In the genomic region with DNA sequence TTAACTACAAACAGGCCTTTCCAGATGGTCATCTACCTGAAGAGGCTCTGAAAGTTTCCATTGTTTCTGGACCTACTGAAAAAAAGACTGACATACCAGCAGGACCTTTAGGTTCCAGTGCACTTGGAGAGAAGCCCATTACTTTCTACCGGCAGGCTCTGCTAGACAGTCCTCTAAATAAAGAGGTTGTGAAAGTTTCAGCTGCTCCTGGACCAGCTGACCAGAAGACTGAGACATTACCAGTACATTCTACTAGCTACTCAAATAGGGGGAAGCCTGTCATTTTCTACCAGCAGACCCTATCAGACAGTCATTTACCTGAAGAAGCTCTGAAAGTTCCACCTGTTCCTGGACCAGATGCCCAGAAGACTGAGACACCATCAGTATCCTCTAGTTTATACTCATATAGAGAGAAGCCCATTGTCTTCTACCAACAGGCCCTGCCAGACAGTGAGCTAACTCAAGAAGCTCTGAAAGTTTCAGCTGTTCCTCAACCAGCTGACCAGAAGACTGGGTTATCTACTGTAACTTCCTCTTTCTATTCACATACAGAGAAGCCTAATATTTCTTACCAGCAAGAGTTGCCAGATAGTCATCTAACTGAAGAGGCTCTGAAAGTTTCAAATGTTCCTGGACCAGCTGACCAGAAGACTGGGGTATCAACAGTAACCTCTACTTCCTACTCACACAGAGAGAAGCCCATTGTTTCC, we compare ENCODE assay signal across 11 cellular contexts.
DNase-seq lines count a peak whose midpoint lies in the region; ATAC-seq and TF ChIP-seq lines count a peak whose summit lies in the region.
"Had no signal": no experiment of that assay in that cellular context is flagged by ENCODE, and none has a peak within 500 bp of the region (broad histone marks: within the 10 kb centered on the region; RNA-seq: fewer than 3 reads in every experiment).

No MANE protein-coding gene starts in this region.

- TF ChIP-seq CTCF in mucosa of descending colon (IDR thresholded peaks at IDR 0.05): no peak
- no peak for TF ChIP-seq CTCF in body of pancreas (IDR thresholded peaks at IDR 0.05)

- DNase-seq in mucosa of descending colon: no peak
- no peak for DNase-seq in LoVo (ENCODE audit: low spot score)
- no peak for DNase-seq in body of pancreas
- no peak for DNase-seq in NCI-H2029 treated with DMSO at 0.1 percent for 48 hours (lab: John Stamatoyannopoulos, UW)
- DNase-seq in HPDE6-E6E7 (ENCODE audit: extremely low spot score): no peak
- DNase-seq: activated CD4-positive, alpha-beta memory T cell treated with anti-CD3 and anti-CD28 coated beads, Interleukin-2, amount 10 ng/mL, durations not matched to agents 7 days and 5 days; brain microvascular endothelial cell; natural killer cell had no signal

- no peak overlapping the region for H3K27ac ChIP-seq in body of pancreas
- H3K27ac ChIP-seq: brain microvascular endothelial cell had no signal

- intact Hi-C loops in mucosa of descending colon (cut with DNase I, micrococcal nuclease): no loop called here
- intact Hi-C loops in body of pancreas (cut with DNase I): no loop called here

- ATAC-seq in GM19035 (IDR thresholded peaks at IDR 0.05; ENCODE audit: unreplicated experiment): peak; percentile 96
- ATAC-seq in HG02623 (IDR thresholded peaks at IDR 0.05; ENCODE audit: unreplicated experiment): peak; percentile 98
- peak; percentile 89 for ATAC-seq in HG03521 (IDR thresholded peaks at IDR 0.05; ENCODE audit: unreplicated experiment)
- peak; percentile 13 for ATAC-seq in mucosa of descending colon
- no peak for ATAC-seq in body of pancreas

- no peaks in the 10 kb centered on the region for H3K36me3 ChIP-seq in mucosa of descending colon (ENCODE audit: low read depth)
- peaks cover 0 to 6% of the 10 kb centered on the region in 2 donors for H3K36me3 ChIP-seq in body of pancreas (replicated peaks in 1 of 2; ENCODE audit: insufficient read depth in 1 of 2, low read depth in 2 of 2)

- no peak for TF ChIP-seq POLR2A in body of pancreas (IDR thresholded peaks at IDR 0.05)

- no peaks in the 10 kb centered on the region for H3K9me3 ChIP-seq in mucosa of descending colon
- peaks cover 0 to 2% (median 0%) of the 10 kb centered on the region in 3 donors for H3K9me3 ChIP-seq in body of pancreas

- H3K4me3 ChIP-seq in mucosa of descending colon: no peak overlapping the region
- H3K4me3 ChIP-seq in body of pancreas: no peak overlapping the region

- 88 to 100% methylated on average over 1 of the region's 1 CpG for WGBS in body of pancreas, 2 donors

- no peaks in the 10 kb centered on the region for H3K4me1 ChIP-seq in mucosa of descending colon (ENCODE audit: low read depth)
- no peaks in the 10 kb centered on the region for H3K4me1 ChIP-seq in body of pancreas

- H3K27me3 ChIP-seq in body of pancreas: no peaks in the 10 kb centered on the region
- H3K27me3 ChIP-seq: brain microvascular endothelial cell had no signal
